ENCODE assay signal across 8 cellular contexts in genomic region chr19:39671739-39672363, GRCh38. TPM values are rescaled to one million over a fixed set of nuclear protein-coding genes. Genes with fewer than 3 reads are reported as not detected.
DNase-seq lines count a peak whose midpoint lies in the region; ATAC-seq and TF ChIP-seq lines count a peak whose summit lies in the region.

No MANE protein-coding gene starts in this region.

- peaks cover 22% of the 10 kb centered on the region for H3K27me3 Mint-ChIP-seq in activated CD8-positive, alpha-beta T cell treated with anti-CD3 and anti-CD28 coated beads, Interleukin-2, amount 10 ng/mL, durations not matched to agents 7 days and 5 days (ENCODE audit: low read depth)

- peak; percentile 86 for ATAC-seq in activated CD8-positive, alpha-beta T cell treated with anti-CD3 and anti-CD28 coated beads, Interleukin-2, amount 10 ng/mL, durations not matched to agents 7 days and 5 days
- no peak for ATAC-seq in HG03571 (IDR thresholded peaks at IDR 0.05; ENCODE audit: unreplicated experiment)
- no peak for ATAC-seq in GM21367 (IDR thresholded peaks at IDR 0.05; ENCODE audit: unreplicated experiment)

- POLR2A ChIA-PET in activated CD8-positive, alpha-beta T cell treated with anti-CD3 and anti-CD28 coated beads, Interleukin-2, amount 10 ng/mL, durations not matched to agents 7 days and 5 days (lab: Charles Lee) = no interaction called here

- no peak overlapping the region for H3K27ac Mint-ChIP-seq in activated CD8-positive, alpha-beta T cell treated with anti-CD3 and anti-CD28 coated beads, Interleukin-2, amount 10 ng/mL, durations not matched to agents 7 days and 5 days

- no peaks in the 10 kb centered on the region for H3K36me3 Mint-ChIP-seq in activated CD8-positive, alpha-beta T cell treated with anti-CD3 and anti-CD28 coated beads, Interleukin-2, amount 10 ng/mL, durations not matched to agents 7 days and 5 days (ENCODE audit: low read depth)

- TF ChIP-seq CTCF in HFF-Myc (IDR thresholded peaks at IDR 0.05; ENCODE audit: low read depth, low read length, missing control alignments) = peak; percentile 39

- H3K4me3 Mint-ChIP-seq in activated CD8-positive, alpha-beta T cell treated with anti-CD3 and anti-CD28 coated beads, Interleukin-2, amount 10 ng/mL, durations not matched to agents 7 days and 5 days = no peak overlapping the region

- DNase-seq in COR-L47 (lab: John Stamatoyannopoulos, UW) (peak; percentile 41), HFF-Myc (ENCODE audit: extremely low read depth, low read depth) (peak; percentile 19), NCI-H82 treated with DMSO at 0.1 percent for 48 hours (lab: John Stamatoyannopoulos, UW; ENCODE audit: unreplicated experiment) (peak; percentile 27), foreskin melanocyte (peak; percentile 20), renal cortical epithelial cell (ENCODE audit: low read depth) (peak; percentile 43)
- peak; percentile 70 for DNase-seq in activated CD8-positive, alpha-beta T cell treated with anti-CD3 and anti-CD28 coated beads, Interleukin-2, amount 10 ng/mL, durations not matched to agents 7 days and 5 days

- no peaks in the 10 kb centered on the region for H3K9me3 Mint-ChIP-seq in activated CD8-positive, alpha-beta T cell treated with anti-CD3 and anti-CD28 coated beads, Interleukin-2, amount 10 ng/mL, durations not matched to agents 7 days and 5 days (ENCODE audit: insufficient read depth)

- H3K4me1 Mint-ChIP-seq in activated CD8-positive, alpha-beta T cell treated with anti-CD3 and anti-CD28 coated beads, Interleukin-2, amount 10 ng/mL, durations not matched to agents 7 days and 5 days (ENCODE audit: low read depth) = peaks cover 22% of the 10 kb centered on the region

- H3K4me3 ChIP-seq in HFF-Myc (replicated peaks; ENCODE audit: low read depth, low read length) = no peak overlapping the region

- CTCF ChIA-PET in activated CD8-positive, alpha-beta T cell treated with anti-CD3 and anti-CD28 coated beads, Interleukin-2, amount 10 ng/mL, durations not matched to agents 7 days and 5 days (lab: Charles Lee) = interaction anchor here (0.7 to 6.8 kb wide), 16 partner anchors 21 to 236 kb away, joined by 3 to 73 read pairs (median 5); partner anchors contain the start of genes EID2, FBL and RPS16

RNA-seq across cellular contexts. Expression of gene LGALS16, which starts 16.1 kb away (rescaled TPM):
- total RNA-seq in activated CD8-positive, alpha-beta T cell treated with anti-CD3 and anti-CD28 coated beads, Interleukin-2, amount 10 ng/mL, durations not matched to agents 7 days and 5 days = not detected
- total RNA-seq in renal cortical epithelial cell = not detected in 2 replicates

RNA-seq across cellular contexts. Expression of gene LGALS14, which starts 32.4 kb away (rescaled TPM):
- total RNA-seq in activated CD8-positive, alpha-beta T cell treated with anti-CD3 and anti-CD28 coated beads, Interleukin-2, amount 10 ng/mL, durations not matched to agents 7 days and 5 days = not detected
- total RNA-seq in renal cortical epithelial cell = not detected in 2 replicates

Comparison
In these comparisons a context has a peak if more than half of its experiments do, and no peak if none do; other contexts are left out.
1. DNase-seq: peak in every context shown above with its lines; median percentile 70 in activated CD8-positive, alpha-beta T cell treated with anti-CD3 and anti-CD28 coated beads, Interleukin-2, amount 10 ng/mL, durations not matched to agents 7 days and 5 days; 43 in renal cortical epithelial cell; 41 in COR-L47; 27 in NCI-H82 treated with DMSO at 0.1 percent for 48 hours; 20 in foreskin melanocyte; 19 in HFF-Myc.